ENCODE assay signal across 8 cellular contexts in the genomic region with DNA sequence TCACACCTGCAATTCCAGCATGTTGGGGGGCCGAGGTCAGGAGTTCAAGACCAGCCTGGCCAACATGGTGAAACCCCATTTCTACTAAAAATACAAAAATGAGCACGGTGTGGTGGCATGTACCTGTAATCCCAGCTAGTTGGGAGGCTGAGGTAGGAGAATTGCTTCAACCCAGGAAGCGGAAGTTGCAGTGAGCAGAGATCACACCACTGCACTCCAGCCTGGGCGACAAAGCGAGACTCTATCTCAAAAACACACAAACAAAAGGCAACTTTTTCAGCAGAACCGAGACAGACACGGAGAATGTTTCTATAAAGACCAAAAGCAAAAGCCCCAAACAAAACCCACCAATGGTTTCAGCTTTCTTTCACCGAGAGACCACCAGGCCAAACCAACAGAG. TPM values are rescaled to one million over a fixed set of nuclear protein-coding genes. Genes with fewer than 3 reads are reported as not detected.
DNase-seq lines count a peak whose midpoint lies in the region; ATAC-seq, FAIRE-seq and TF ChIP-seq lines count a peak whose summit lies in the region.
"Not testable (repeated sequence)": the region's sequence is repeated elsewhere in the genome, so short reads cannot be mapped to it uniquely, and the experiment has no call there.

No MANE protein-coding gene starts in this region.

- H3K27ac Mint-ChIP-seq in CD4-positive, CD25-positive, alpha-beta regulatory T cell, result peak overlapping the region; percentile 61 to 98 (median 93)
- peak overlapping the region; percentile 95 for H3K27ac Mint-ChIP-seq in T-helper 1 cell treated with Interleukin-12 subunit alpha and Interleukin-12 subunit beta and Interleukin-4 antibody, amounts not matched to agents 30 μg/mL and 1 μg/mL, for 36 hours
- H3K27ac Mint-ChIP-seq in activated CD8-positive, alpha-beta T cell treated with anti-CD3 and anti-CD28 coated beads, Interleukin-2, amount 10 ng/mL, durations not matched to agents 7 days and 5 days, result peak overlapping the region; percentile 92
- H3K27ac Mint-ChIP-seq in activated naive CD4-positive, alpha-beta T cell treated with anti-CD3 and anti-CD28 coated beads, Interleukin-2, amount 50 U/mL, for 24 hours, result peak overlapping the region; percentile 93
- peak overlapping the region; percentile 95 for H3K27ac Mint-ChIP-seq in effector memory CD8-positive, alpha-beta T cell

- ATAC-seq in CD4-positive, CD25-positive, alpha-beta regulatory T cell (ENCODE audit: low read depth in 2 of 2); activated CD8-positive, alpha-beta T cell treated with anti-CD3 and anti-CD28 coated beads, Interleukin-2, amount 10 ng/mL, durations not matched to agents 7 days and 5 days; effector memory CD8-positive, alpha-beta T cell (replicated peaks): not testable (repeated sequence)

- peaks cover 23% of the 10 kb centered on the region for H3K36me3 Mint-ChIP-seq in CD4-positive, CD25-positive, alpha-beta regulatory T cell
- H3K36me3 Mint-ChIP-seq in T-helper 1 cell treated with Interleukin-12 subunit alpha and Interleukin-12 subunit beta and Interleukin-4 antibody, amounts not matched to agents 30 μg/mL and 1 μg/mL, for 36 hours (ENCODE audit: low read depth), result peaks cover 36% of the 10 kb centered on the region
- peaks cover 72% of the 10 kb centered on the region for H3K36me3 Mint-ChIP-seq in activated CD8-positive, alpha-beta T cell treated with anti-CD3 and anti-CD28 coated beads, Interleukin-2, amount 10 ng/mL, durations not matched to agents 7 days and 5 days (ENCODE audit: low read depth)
- H3K36me3 Mint-ChIP-seq in activated naive CD4-positive, alpha-beta T cell treated with anti-CD3 and anti-CD28 coated beads, Interleukin-2, amount 50 U/mL, for 24 hours, result peaks cover 17% of the 10 kb centered on the region
- H3K36me3 Mint-ChIP-seq in effector memory CD8-positive, alpha-beta T cell (ENCODE audit: insufficient read depth), result peaks cover 34% of the 10 kb centered on the region

- H3K9ac ChIP-seq in rectal smooth muscle tissue (ENCODE audit: low read length), result not testable (repeated sequence)

- H3K27me3 ChIP-seq in CD4-positive, CD25-positive, alpha-beta regulatory T cell (ENCODE audit: control insufficient read depth, insufficient read depth, low read length); rectal smooth muscle tissue (ENCODE audit: control insufficient read depth, insufficient read depth, low read length); uterus: not testable (repeated sequence)

- H3K27ac ChIP-seq in CD4-positive, CD25-positive, alpha-beta regulatory T cell (ENCODE audit: insufficient read depth, low read length, poor library complexity, severe bottlenecking), result peak overlapping the region; percentile 68
- H3K27ac ChIP-seq in rectal smooth muscle tissue (ENCODE audit: low read depth, low read length) (peak overlapping the region; percentile 80), uterus (peak overlapping the region; percentile 64 to 86)

- TF ChIP-seq CTCF in uterus (IDR thresholded peaks at IDR 0.05), result not testable (repeated sequence)

- H3K9me3 ChIP-seq in CD4-positive, CD25-positive, alpha-beta regulatory T cell (ENCODE audit: control insufficient read depth in 2 of 2, low read length in 2 of 2); uterus: not testable (repeated sequence)

- POLR2A ChIA-PET in activated CD8-positive, alpha-beta T cell treated with anti-CD3 and anti-CD28 coated beads, Interleukin-2, amount 10 ng/mL, durations not matched to agents 7 days and 5 days (lab: Charles Lee), result interaction anchor here (0.6 to 3.6 kb wide), 7 partner anchors 8 to 203 kb away, joined by 3 to 25 read pairs (median 4); partner anchors contain the start of gene HIC1

- H3K36me3 ChIP-seq in CD4-positive, CD25-positive, alpha-beta regulatory T cell (ENCODE audit: control insufficient read depth, insufficient read depth, low read length); rectal smooth muscle tissue (ENCODE audit: control insufficient read depth, insufficient read depth, low read length); uterus: not testable (repeated sequence)

- H3K4me1 Mint-ChIP-seq in CD4-positive, CD25-positive, alpha-beta regulatory T cell, result peaks cover 25 to 67% (median 54%) of the 10 kb centered on the region in 4 donors
- peaks cover 68% of the 10 kb centered on the region for H3K4me1 Mint-ChIP-seq in T-helper 1 cell treated with Interleukin-12 subunit alpha and Interleukin-12 subunit beta and Interleukin-4 antibody, amounts not matched to agents 30 μg/mL and 1 μg/mL, for 36 hours (ENCODE audit: low read depth)
- H3K4me1 Mint-ChIP-seq in activated CD8-positive, alpha-beta T cell treated with anti-CD3 and anti-CD28 coated beads, Interleukin-2, amount 10 ng/mL, durations not matched to agents 7 days and 5 days (ENCODE audit: low read depth), result peaks cover 81% of the 10 kb centered on the region
- peaks cover 77% of the 10 kb centered on the region for H3K4me1 Mint-ChIP-seq in activated naive CD4-positive, alpha-beta T cell treated with anti-CD3 and anti-CD28 coated beads, Interleukin-2, amount 50 U/mL, for 24 hours
- H3K4me1 Mint-ChIP-seq in effector memory CD8-positive, alpha-beta T cell (ENCODE audit: low read depth in 2 of 2), result peaks cover 44 to 60% of the 10 kb centered on the region in 2 donors

- peak overlapping the region in 3 of 4 donors; percentile 67 to 84 (median 72) for H3K4me3 Mint-ChIP-seq in CD4-positive, CD25-positive, alpha-beta regulatory T cell
- H3K4me3 Mint-ChIP-seq in T-helper 1 cell treated with Interleukin-12 subunit alpha and Interleukin-12 subunit beta and Interleukin-4 antibody, amounts not matched to agents 30 μg/mL and 1 μg/mL, for 36 hours, result peak overlapping the region; percentile 74
- peak overlapping the region; percentile 74 for H3K4me3 Mint-ChIP-seq in activated CD8-positive, alpha-beta T cell treated with anti-CD3 and anti-CD28 coated beads, Interleukin-2, amount 10 ng/mL, durations not matched to agents 7 days and 5 days
- peak overlapping the region; percentile 72 for H3K4me3 Mint-ChIP-seq in activated naive CD4-positive, alpha-beta T cell treated with anti-CD3 and anti-CD28 coated beads, Interleukin-2, amount 50 U/mL, for 24 hours
- peak overlapping the region; percentile 68 to 79 for H3K4me3 Mint-ChIP-seq in effector memory CD8-positive, alpha-beta T cell

- H3K9me3 Mint-ChIP-seq in CD4-positive, CD25-positive, alpha-beta regulatory T cell; T-helper 1 cell treated with Interleukin-12 subunit alpha and Interleukin-12 subunit beta and Interleukin-4 antibody, amounts not matched to agents 30 μg/mL and 1 μg/mL, for 36 hours; activated CD8-positive, alpha-beta T cell treated with anti-CD3 and anti-CD28 coated beads, Interleukin-2, amount 10 ng/mL, durations not matched to agents 7 days and 5 days (ENCODE audit: insufficient read depth); activated naive CD4-positive, alpha-beta T cell treated with anti-CD3 and anti-CD28 coated beads, Interleukin-2, amount 50 U/mL, for 24 hours; effector memory CD8-positive, alpha-beta T cell: not testable (repeated sequence)

- peak; percentile 91 for FAIRE-seq in GM18507 (lab: Jason Lieb, UNC)

- H3K4me1 ChIP-seq in CD4-positive, CD25-positive, alpha-beta regulatory T cell (ENCODE audit: control insufficient read depth, insufficient read depth, low read length, poor library complexity, severe bottlenecking), result peaks cover 51% of the 10 kb centered on the region
- H3K4me1 ChIP-seq in rectal smooth muscle tissue (ENCODE audit: control insufficient read depth, insufficient read depth, low read length), result peaks cover 31% of the 10 kb centered on the region
- not testable (repeated sequence) for H3K4me1 ChIP-seq in uterus

- intact Hi-C loops in uterus (cut with DNase I; ENCODE audit: low total_unique reads), result not testable (repeated sequence)

- H3K4me3 ChIP-seq in CD4-positive, CD25-positive, alpha-beta regulatory T cell (ENCODE audit: low read depth, low read length), result peak overlapping the region; percentile 21
- not testable (repeated sequence) for H3K4me3 ChIP-seq in rectal smooth muscle tissue (ENCODE audit: low read length); uterus

- CTCF ChIA-PET in activated CD8-positive, alpha-beta T cell treated with anti-CD3 and anti-CD28 coated beads, Interleukin-2, amount 10 ng/mL, durations not matched to agents 7 days and 5 days (lab: Charles Lee), result interaction anchor here (0.7 to 12.2 kb wide), 6 partner anchors 8 to 1932 kb away, joined by 3 to 145 read pairs (median 12); partner anchors contain the start of gene HIC1

- not testable (repeated sequence) for TF ChIP-seq POLR2A in uterus (IDR thresholded peaks at IDR 0.05)

- not testable (repeated sequence) for DNase-seq in CD4-positive, CD25-positive, alpha-beta regulatory T cell; GM18507 (ENCODE audit: extremely low spot score, insufficient read length, low read depth); effector memory CD8-positive, alpha-beta T cell; uterus
- DNase-seq in activated CD8-positive, alpha-beta T cell treated with anti-CD3 and anti-CD28 coated beads, Interleukin-2, amount 10 ng/mL, durations not matched to agents 7 days and 5 days, result peak; percentile 39

- H3K27me3 Mint-ChIP-seq in CD4-positive, CD25-positive, alpha-beta regulatory T cell; T-helper 1 cell treated with Interleukin-12 subunit alpha and Interleukin-12 subunit beta and Interleukin-4 antibody, amounts not matched to agents 30 μg/mL and 1 μg/mL, for 36 hours (ENCODE audit: low read depth); activated CD8-positive, alpha-beta T cell treated with anti-CD3 and anti-CD28 coated beads, Interleukin-2, amount 10 ng/mL, durations not matched to agents 7 days and 5 days (ENCODE audit: low read depth); activated naive CD4-positive, alpha-beta T cell treated with anti-CD3 and anti-CD28 coated beads, Interleukin-2, amount 50 U/mL, for 24 hours; effector memory CD8-positive, alpha-beta T cell: not testable (repeated sequence)

RNA-seq across cellular contexts. Expression of gene SMG6, which starts 44.8 kb away (rescaled TPM):
- total RNA-seq in CD4-positive, CD25-positive, alpha-beta regulatory T cell, result 42.9 TPM
- 1 to 10 TPM; 3.3 to 5.1 (median 4.7) TPM for polyA plus RNA-seq in CD4-positive, CD25-positive, alpha-beta regulatory T cell
- 10 to 100 TPM; 49.8 to 55.9 TPM for total RNA-seq in activated CD8-positive, alpha-beta T cell treated with anti-CD3 and anti-CD28 coated beads, Interleukin-2, amount 10 ng/mL, durations not matched to agents 7 days and 5 days
- total RNA-seq in uterus, result 10 to 100 TPM; 13.3 to 74.9 (median 41.6) TPM

RNA-seq across cellular contexts. Expression of gene SRR, which starts 44.9 kb away (rescaled TPM):
- 2.9 TPM for total RNA-seq in CD4-positive, CD25-positive, alpha-beta regulatory T cell
- polyA plus RNA-seq in CD4-positive, CD25-positive, alpha-beta regulatory T cell, result 1 to 10 TPM; 4.2 to 9.2 (median 8.5) TPM
- total RNA-seq in activated CD8-positive, alpha-beta T cell treated with anti-CD3 and anti-CD28 coated beads, Interleukin-2, amount 10 ng/mL, durations not matched to agents 7 days and 5 days, result 10 to 100 TPM; 18.7 to 23.1 TPM
- 10 to 100 TPM in 2 of 4 donors, 1 to 10 TPM in 2; 5.6 to 29.2 (median 13.4) TPM for total RNA-seq in uterus
